26 cellular contexts compared by ENCODE assay signal in the genomic region with DNA sequence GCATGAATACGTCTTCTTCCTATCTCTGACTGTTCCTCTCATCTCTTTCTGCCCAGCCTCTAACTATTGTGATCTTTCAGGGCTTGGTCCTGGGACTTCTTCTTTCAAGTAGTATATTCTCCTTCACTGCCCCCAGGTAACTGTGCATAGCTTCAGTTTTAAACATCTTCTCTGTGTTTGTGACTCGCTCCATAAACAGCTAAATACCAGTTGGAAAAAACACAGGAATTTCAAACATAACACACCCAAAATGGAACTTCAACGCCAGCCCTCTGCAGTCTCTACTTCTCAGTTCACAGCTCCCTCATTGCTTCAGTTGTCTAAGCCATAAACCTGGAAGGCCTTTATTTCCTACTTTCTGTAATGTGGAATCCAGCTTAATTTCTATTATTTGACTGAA. TPM values are rescaled to one million over a fixed set of nuclear protein-coding genes. Genes with fewer than 3 reads are reported as not detected.
"Had no signal": no experiment of that assay in that cellular context is flagged by ENCODE, and none has a peak within 500 bp of the region (broad histone marks: within the 10 kb centered on the region; RNA-seq: fewer than 3 reads in every experiment).

No MANE protein-coding gene starts in this region.

- DNase-seq: activated B cell treated with CpG ODN at 0.5 μM for 24 hours; activated CD4-positive, alpha-beta T cell treated with anti-CD3 and anti-CD28 coated beads, Interleukin-2, amount 10 ng/mL, durations not matched to agents 7 days and 5 days; activated CD8-positive, alpha-beta memory T cell treated with anti-CD3 and anti-CD28 coated beads, Interleukin-2, amount 50 U/mL, for 4 hours; activated naive CD4-positive, alpha-beta T cell treated with anti-CD3 and anti-CD28 coated beads for 36 hours; activated T-cell treated with anti-CD3 and anti-CD28 coated beads, Interleukin-2, amount 50 U/mL, for 4 hours; anterior cingulate cortex; brain microvascular endothelial cell; cortex of kidney; effector CD4-positive, alpha-beta T cell; heart left ventricle; left lung; naive B cell; stimulated activated CD4-positive, alpha-beta T cell treated with anti-CD3 and anti-CD28 coated beads, Interleukin-2, amount 100 ng/mL, for 24 hours; stimulated activated naive CD4-positive, alpha-beta T cell treated with Interleukin-2 at 50 U/mL for 16 hours; substantia nigra; tibial artery; uterus had no signal

- ATAC-seq: activated T-cell treated with anti-CD3 and anti-CD28 coated beads, Interleukin-2, amount 50 U/mL, for 4 hours; esophagus mucosa; gastroesophageal sphincter; heart left ventricle; left lung had no signal

- H3K27ac ChIP-seq: brain microvascular endothelial cell, gastroesophageal sphincter, heart left ventricle, left lung, prostate gland, right atrium auricular region, tibial artery, uterus had no signal

- H3K4me3 ChIP-seq: gastroesophageal sphincter, heart left ventricle, left lung, prostate gland, right atrium auricular region, tibial artery, uterus had no signal

- H3K27me3 ChIP-seq: brain microvascular endothelial cell, gastroesophageal sphincter, heart left ventricle, left lung, right atrium auricular region, tibial artery, uterus had no signal

- H3K9me3 ChIP-seq: gastroesophageal sphincter, prostate gland, right atrium auricular region, tibial artery, uterus had no signal

- H3K4me1 ChIP-seq: gastroesophageal sphincter, heart left ventricle, left lung, prostate gland, right atrium auricular region, tibial artery, uterus had no signal

- H3K36me3 ChIP-seq: brain microvascular endothelial cell, gastroesophageal sphincter, heart left ventricle, left lung, prostate gland, right atrium auricular region, tibial artery, uterus had no signal

RNA-seq across cellular contexts. Expression of gene TRIML2, which starts 16.6 kb away (rescaled TPM):
- total RNA-seq: activated B cell treated with CpG ODN at 0.5 μM for 24 hours; activated CD4-positive, alpha-beta T cell treated with anti-CD3 and anti-CD28 coated beads, Interleukin-2, amount 10 ng/mL, durations not matched to agents 7 days and 5 days; activated naive CD4-positive, alpha-beta T cell treated with anti-CD3 and anti-CD28 coated beads for 36 hours; esophagus mucosa; heart left ventricle; left lung; lung microvascular endothelial cell; mononuclear cell; neural crest cell; osteocyte; right atrium auricular region; uterus had no signal
- polyA plus RNA-seq: heart left ventricle had no signal

RNA-seq across cellular contexts. Expression of gene TRIML1, which starts 46.4 kb away (rescaled TPM):
- total RNA-seq: activated B cell treated with CpG ODN at 0.5 μM for 24 hours; activated CD4-positive, alpha-beta T cell treated with anti-CD3 and anti-CD28 coated beads, Interleukin-2, amount 10 ng/mL, durations not matched to agents 7 days and 5 days; activated naive CD4-positive, alpha-beta T cell treated with anti-CD3 and anti-CD28 coated beads for 36 hours; activated T-cell treated with anti-CD3 and anti-CD28 coated beads, Interleukin-2, amount 50 U/mL, for 4 hours; esophagus mucosa; gastroesophageal sphincter; heart left ventricle; kidney epithelial cell; left lung; lung microvascular endothelial cell; mononuclear cell; neural crest cell; osteocyte; right atrium auricular region; uterus had no signal
- polyA plus RNA-seq: heart left ventricle had no signal
